ENCODE assay signal across 1 cellular context in the genomic region with DNA sequence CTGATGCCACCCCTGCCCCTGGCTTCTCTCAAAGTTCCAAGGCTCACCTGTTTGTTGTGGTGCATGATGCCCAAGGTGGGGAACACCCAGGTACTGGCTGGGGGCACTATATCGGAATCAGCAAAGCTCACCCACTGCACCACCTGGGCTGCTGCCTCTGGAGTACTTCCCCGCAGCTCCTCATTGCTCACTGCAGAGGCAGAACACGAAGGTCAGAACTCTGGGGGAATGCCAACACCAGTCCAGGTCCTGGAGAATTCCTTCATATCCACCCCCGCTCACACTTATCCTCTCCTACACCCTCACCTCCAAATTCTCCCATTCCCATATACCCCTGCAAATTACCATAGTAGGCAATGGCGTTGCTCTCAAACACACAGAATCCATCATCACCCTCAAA.
A peak's percentile ranks its signal among the peaks of the same experiment; 100 is the strongest.
TF ChIP-seq lines count a peak whose summit lies in the region.

No MANE protein-coding gene starts in this region.

TF ChIP-seq in endothelial cell of umbilical vein, 7 proteins besides CTCF, POLR2A, EP300 and RAD21:
- peak; percentile 3 for TF ChIP-seq POLR2AphosphoS5 (IDR thresholded peaks at IDR 0.05; ENCODE audit: insufficient read depth, low read depth, low read length)
